In genomic region chr3:141540531-141540930, GRCh38 we compare ENCODE assay signal across 13 cellular contexts.
"Had no signal": no experiment of that assay in that cellular context is flagged by ENCODE, and none has a peak within 500 bp of the region (broad histone marks: within the 10 kb centered on the region; RNA-seq: fewer than 3 reads in every experiment).

No MANE protein-coding gene starts in this region.

- H3K4me3 ChIP-seq: breast epithelium, mucosa of descending colon, testis, upper lobe of right lung had no signal

- H3K27ac ChIP-seq: breast epithelium, testis, upper lobe of right lung, WERI-Rb-1 had no signal

- H3K27ac Mint-ChIP-seq: activated naive CD8-positive, alpha-beta T cell treated with anti-CD3 and anti-CD28 coated beads, Interleukin-2, amount 10 ng/mL, durations not matched to agents 7 days and 5 days had no signal

- H3K27me3 Mint-ChIP-seq: activated naive CD8-positive, alpha-beta T cell treated with anti-CD3 and anti-CD28 coated beads, Interleukin-2, amount 10 ng/mL, durations not matched to agents 7 days and 5 days; stimulated activated naive CD8-positive, alpha-beta T cell treated with anti-CD3 and anti-CD28 coated beads, Interleukin-15, Interleukin-2, amounts not matched to agents 100 ng/mL and 50 ng/mL, for 24 hours had no signal

- ATAC-seq: mucosa of descending colon, upper lobe of right lung had no signal

- H3K36me3 ChIP-seq: breast epithelium, WERI-Rb-1 had no signal

- DNase-seq: activated CD4-positive, alpha-beta T cell treated with anti-CD3 and anti-CD28 coated beads for 4 hours; activated CD8-positive, alpha-beta memory T cell treated with anti-CD3 and anti-CD28 coated beads for 24 hours; activated naive CD8-positive, alpha-beta T cell treated with anti-CD3 and anti-CD28 coated beads, Interleukin-2, amount 10 ng/mL, durations not matched to agents 7 days and 5 days; aorta; mucosa of descending colon; stimulated activated CD4-positive, alpha-beta T cell treated with anti-CD3 and anti-CD28 coated beads, Interleukin-4, amount 100 ng/mL, for 1 hour; stimulated activated CD8-positive, alpha-beta memory T cell treated with anti-CD3 and anti-CD28 coated beads, Interleukin-4, amount 100 ng/mL, for 48 hours; T1000; testis; upper lobe of right lung; WERI-Rb-1 had no signal

- H3K4me3 Mint-ChIP-seq: activated naive CD8-positive, alpha-beta T cell treated with anti-CD3 and anti-CD28 coated beads, Interleukin-2, amount 10 ng/mL, durations not matched to agents 7 days and 5 days; stimulated activated naive CD8-positive, alpha-beta T cell treated with anti-CD3 and anti-CD28 coated beads, Interleukin-15, Interleukin-2, amounts not matched to agents 100 ng/mL and 50 ng/mL, for 24 hours had no signal

- H3K4me1 ChIP-seq: breast epithelium had no signal

- H3K9me3 ChIP-seq: testis, upper lobe of right lung had no signal

- H3K27me3 ChIP-seq: breast epithelium, testis, upper lobe of right lung had no signal
